Comparison of ENCODE assay signal across 8 cellular contexts in the genomic region with DNA sequence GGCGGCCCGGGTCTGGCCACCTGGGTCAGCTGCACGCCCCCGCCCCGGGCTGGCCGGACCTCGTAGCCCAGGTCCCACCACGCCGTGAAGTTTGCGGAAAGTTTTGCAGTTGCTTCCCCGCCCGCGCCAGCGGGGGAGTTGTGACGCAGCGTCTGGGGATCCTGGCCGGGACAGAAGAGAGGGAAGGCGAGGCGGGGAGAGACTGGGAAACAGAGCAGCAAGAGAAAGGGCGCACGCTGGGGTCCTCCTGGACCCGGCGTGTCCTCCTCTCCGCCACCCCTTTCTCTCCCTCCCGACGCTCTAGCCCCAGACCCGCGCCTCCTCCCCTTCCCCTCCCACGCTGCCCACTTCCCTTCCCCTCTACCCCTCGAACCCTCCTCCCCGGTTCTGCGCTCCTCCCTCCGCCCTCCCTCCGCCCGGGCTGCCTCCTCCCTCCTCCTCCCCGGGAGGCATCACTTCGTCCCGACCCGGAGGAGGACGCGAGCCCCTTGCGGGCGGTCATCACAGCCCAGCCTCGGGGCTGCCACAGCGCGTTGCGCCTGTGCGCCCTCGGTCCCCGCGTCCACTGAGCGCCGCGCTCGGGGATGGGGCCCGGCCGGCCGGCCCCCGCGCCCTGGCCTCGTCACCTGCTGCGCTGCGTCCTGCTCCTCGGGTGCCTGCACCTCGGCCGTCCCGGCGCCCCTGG. TPM values are rescaled to one million over a fixed set of nuclear protein-coding genes. Genes with fewer than 3 reads are reported as not detected.
DNase-seq lines count a peak whose midpoint lies in the region; ATAC-seq, FAIRE-seq and TF ChIP-seq lines count a peak whose summit lies in the region.

A gene with protein sequence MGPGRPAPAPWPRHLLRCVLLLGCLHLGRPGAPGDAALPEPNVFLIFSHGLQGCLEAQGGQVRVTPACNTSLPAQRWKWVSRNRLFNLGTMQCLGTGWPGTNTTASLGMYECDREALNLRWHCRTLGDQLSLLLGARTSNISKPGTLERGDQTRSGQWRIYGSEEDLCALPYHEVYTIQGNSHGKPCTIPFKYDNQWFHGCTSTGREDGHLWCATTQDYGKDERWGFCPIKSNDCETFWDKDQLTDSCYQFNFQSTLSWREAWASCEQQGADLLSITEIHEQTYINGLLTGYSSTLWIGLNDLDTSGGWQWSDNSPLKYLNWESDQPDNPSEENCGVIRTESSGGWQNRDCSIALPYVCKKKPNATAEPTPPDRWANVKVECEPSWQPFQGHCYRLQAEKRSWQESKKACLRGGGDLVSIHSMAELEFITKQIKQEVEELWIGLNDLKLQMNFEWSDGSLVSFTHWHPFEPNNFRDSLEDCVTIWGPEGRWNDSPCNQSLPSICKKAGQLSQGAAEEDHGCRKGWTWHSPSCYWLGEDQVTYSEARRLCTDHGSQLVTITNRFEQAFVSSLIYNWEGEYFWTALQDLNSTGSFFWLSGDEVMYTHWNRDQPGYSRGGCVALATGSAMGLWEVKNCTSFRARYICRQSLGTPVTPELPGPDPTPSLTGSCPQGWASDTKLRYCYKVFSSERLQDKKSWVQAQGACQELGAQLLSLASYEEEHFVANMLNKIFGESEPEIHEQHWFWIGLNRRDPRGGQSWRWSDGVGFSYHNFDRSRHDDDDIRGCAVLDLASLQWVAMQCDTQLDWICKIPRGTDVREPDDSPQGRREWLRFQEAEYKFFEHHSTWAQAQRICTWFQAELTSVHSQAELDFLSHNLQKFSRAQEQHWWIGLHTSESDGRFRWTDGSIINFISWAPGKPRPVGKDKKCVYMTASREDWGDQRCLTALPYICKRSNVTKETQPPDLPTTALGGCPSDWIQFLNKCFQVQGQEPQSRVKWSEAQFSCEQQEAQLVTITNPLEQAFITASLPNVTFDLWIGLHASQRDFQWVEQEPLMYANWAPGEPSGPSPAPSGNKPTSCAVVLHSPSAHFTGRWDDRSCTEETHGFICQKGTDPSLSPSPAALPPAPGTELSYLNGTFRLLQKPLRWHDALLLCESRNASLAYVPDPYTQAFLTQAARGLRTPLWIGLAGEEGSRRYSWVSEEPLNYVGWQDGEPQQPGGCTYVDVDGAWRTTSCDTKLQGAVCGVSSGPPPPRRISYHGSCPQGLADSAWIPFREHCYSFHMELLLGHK (N-terminal part only) (plus strand): TSS at position 452 of the 685 bp plus-strand sequence. CDS start 133 bp downstream, at position 585.

- in situ Hi-C loops in Panc1 (cut with HindIII; ENCODE audit: low pct_unique_long_range_greater_than_20kb, low sequenced_read_pairs) = no loop called here

- peak; percentile 79 for TF ChIP-seq POLR2A in A549 (IDR thresholded peaks at IDR 0.05; ENCODE audit: low read length)

- POLR2A ChIA-PET in A549 (lab: Yijun Ruan, JAX) = interaction anchor here (0.5 kb wide), 1 partner anchor 62 kb away, joined by 5 read pairs; no protein-coding TSS in a partner anchor
- POLR2A ChIA-PET in Panc1 (lab: Charles Lee) = interaction anchor here (1.0 kb wide), 1 partner anchor 12 kb away, joined by 3 read pairs; no protein-coding TSS in a partner anchor

- no peaks in the 10 kb centered on the region for H3K9me3 ChIP-seq in A549
- no peaks in the 10 kb centered on the region for H3K9me3 ChIP-seq in Panc1 (ENCODE audit: control insufficient read depth, insufficient read depth, low read depth, low read length)
- no peaks in the 10 kb centered on the region for H3K9me3 ChIP-seq in iPS DF 6.9 (ENCODE audit: control insufficient read depth, insufficient read depth, low read length)

- TF ChIP-seq CTCF in A549 (IDR thresholded peaks at IDR 0.05) (no peak), GM23338 (conservative IDR thresholded peaks at IDR 0.05; ENCODE audit: low read depth in 2 of 2) (no peak), Panc1 (IDR thresholded peaks at IDR 0.05) (no peak)

- H3K27me3 Mint-ChIP-seq in GM23338 (ENCODE audit: insufficient read depth, low read depth, poor library complexity) = peaks cover 26% of the 10 kb centered on the region

- no peak; a peak in 1 of 5 replicates for TF ChIP-seq RAD21 in A549 (conservative IDR thresholded peaks at IDR 0.05 in 1 of 2, IDR thresholded peaks at IDR 0.05 in 1 of 2)

- H3K27ac ChIP-seq in A549 = peak within 1 kb of the TSS; percentile 95 to 97
- 0 out of 2 replicates have a peak within 1 kb of the TSS, but pooled peaks have one; percentile 69 for H3K27ac ChIP-seq in GM23338 (ENCODE audit: low read depth)
- peak within 1 kb of the TSS; percentile 75 for H3K27ac ChIP-seq in Panc1 (ENCODE audit: low read length)
- no peak within 1 kb of the TSS for H3K27ac ChIP-seq in iPS DF 6.9 (ENCODE audit: low read length)

- H3K27ac Mint-ChIP-seq in GM23338 = peak within 1 kb of the TSS; percentile 46; the same call in 1 of the 2 replicates

- H3K4me1 ChIP-seq in A549 (peaks cover 33% of the 10 kb centered on the region), GM23338 (ENCODE audit: insufficient read depth) (peaks cover 30% of the 10 kb centered on the region), Panc1 (ENCODE audit: control insufficient read depth, insufficient read depth, low read length) (peaks cover 32% of the 10 kb centered on the region), iPS DF 6.9 (ENCODE audit: control insufficient read depth, insufficient read depth, low read length) (peaks cover 6% of the 10 kb centered on the region; the same call in 1 of the 2 replicates)

- ATAC-seq in A549 (peak; percentile 70 to 74), GM23338 (peak; percentile 61), Panc1 (peak; percentile 82)

- no peaks in the 10 kb centered on the region for H3K36me3 Mint-ChIP-seq in GM23338 (ENCODE audit: low read depth)

- H3K9me3 Mint-ChIP-seq in GM23338 = no peaks in the 10 kb centered on the region; the same call in 2 of the 3 replicates

- no peaks in the 10 kb centered on the region for H4K20me1 ChIP-seq in GM23338 (replicated peaks; ENCODE audit: insufficient read depth)

- WGBS in A549 (ENCODE audit: missing lambda C conversion rate) = 1% methylated on average over 36 of the region's 68 CpGs
- WGBS in iPS DF 6.9 (ENCODE audit: insufficient coverage, insufficient read length) = no CpG with 5 or more reads among the region's 68 CpGs

- intact Hi-C loops in Panc1 (cut with micrococcal nuclease; ENCODE audit: unreplicated experiment) = no loop called here

- peak within 1 kb of the TSS; percentile 94 for H2AFZ ChIP-seq in GM23338

- H3K4me3 ChIP-seq in A549 = peak within 1 kb of the TSS; percentile 96
- H3K4me3 ChIP-seq in GM23338 = peak within 1 kb of the TSS; percentile 92
- peak within 1 kb of the TSS; percentile 63 to 87 for H3K4me3 ChIP-seq in Panc1 (ENCODE audit: low read depth in 2 of 2, low read length in 2 of 2)
- peak within 1 kb of the TSS; percentile 74 for H3K4me3 ChIP-seq in iPS DF 6.9 (ENCODE audit: low read length)

- H3K36me3 ChIP-seq in GM23338 (ENCODE audit: insufficient read depth) (no peaks in the 10 kb centered on the region), Panc1 (ENCODE audit: control insufficient read depth, insufficient read depth, low read length) (no peaks in the 10 kb centered on the region), iPS DF 6.9 (ENCODE audit: control insufficient read depth, insufficient read depth, low read length) (no peaks in the 10 kb centered on the region)

- peaks cover 36% of the 10 kb centered on the region for H3K4me1 Mint-ChIP-seq in GM23338

- CTCF ChIA-PET in A549 (lab: Yijun Ruan, JAX) (no interaction called here), Panc1 (lab: Charles Lee) (no interaction called here)

- FAIRE-seq in A549 (lab: Jason Lieb, UNC) = no peak

- no peak for TF ChIP-seq EP300 in A549 (IDR thresholded peaks at IDR 0.05)

- H3K4me2 ChIP-seq in A549 (peak within 1 kb of the TSS; percentile 95), GM23338 (peak within 1 kb of the TSS; percentile 100)

- H3K9me2 ChIP-seq in GM23338 (ENCODE audit: insufficient read depth) = no peaks in the 10 kb centered on the region

- peaks cover 41% of the 10 kb centered on the region for H3K79me2 ChIP-seq in GM23338 (replicated peaks; ENCODE audit: insufficient read depth)

- DNase-seq in A549 (ENCODE audit: low read depth in 1 of 2, low spot score in 1 of 2) (peak; percentile 84 to 86), GM23338 (ENCODE audit: low spot score) (peak; percentile 89), Panc1 (ENCODE audit: low read depth, low spot score) (no peak), astrocyte of the hippocampus (ENCODE audit: low read depth, low spot score) (peak; percentile 94), iPS DF 6.9 (ENCODE audit: low read depth, low spot score) (no peak), retina (peak; percentile 79), DMS79 treated with DMSO at 0.1 percent for 48 hours (lab: John Stamatoyannopoulos, UW) (no peak), NCI-H2196 (lab: John Stamatoyannopoulos, UW; ENCODE audit: unreplicated experiment) (no peak)

- H3K27me3 ChIP-seq in GM23338 (ENCODE audit: insufficient read depth) (no peaks in the 10 kb centered on the region), Panc1 (ENCODE audit: control insufficient read depth, insufficient read depth, low read length) (no peaks in the 10 kb centered on the region), iPS DF 6.9 (ENCODE audit: control insufficient read depth, insufficient read depth, low read length) (no peaks in the 10 kb centered on the region)

- H3K4me3 Mint-ChIP-seq in GM23338 = peak within 1 kb of the TSS; percentile 88

- H3F3A ChIP-seq in GM23338 (replicated peaks; ENCODE audit: low read depth) = no peaks in the 10 kb centered on the region

- BruUV-seq in Panc1 (replicated peaks; lab: Mats Ljungman, UMichigan) = TSS peak; percentile 81

TF ChIP-seq in A549, 52 proteins besides CTCF, POLR2A, EP300 and RAD21 (continues in another document):
- TF ChIP-seq HOXA7 (CRISPR knock-in tag; IDR thresholded peaks at IDR 0.05) (no peak), MAZ (IDR thresholded peaks at IDR 0.05; ENCODE audit: borderline replicate concordance, low read depth, low read length) (no peak)

TF ChIP-seq in GM23338, 12 proteins besides CTCF, POLR2A, EP300 and RAD21 (continues in another document):
- TF ChIP-seq CREB1 (CRISPR knock-in tag; IDR thresholded peaks at IDR 0.05; ENCODE audit: low read depth) (peak; percentile 29; the same call in 1 of the 2 replicates), STAT1 (IDR thresholded peaks at IDR 0.05; ENCODE audit: unreplicated experiment) (no peak), EZH2phosphoT487 (IDR thresholded peaks at IDR 0.05; ENCODE audit: unreplicated experiment) (no peak), JUNB (IDR thresholded peaks at IDR 0.05; ENCODE audit: unreplicated experiment) (no peak), POLR2AphosphoS5 (IDR thresholded peaks at IDR 0.05; ENCODE audit: low read depth) (peak; percentile 22; the same call in 1 of the 2 replicates)

RNA-seq across cellular contexts. Expression of the gene that starts here (rescaled TPM):
- polyA plus RNA-seq in A549 (2011; rRNA removed) = 17.5 and 20.2 TPM in 2 replicates
- polyA plus RNA-seq in A549 (2012; cell fraction: cytosol; rRNA removed) = 13.7 and 20.9 TPM in 2 replicates
- polyA plus RNA-seq in A549 (2012; cell fraction: nucleus; rRNA removed) = 84.3 and 103 TPM in 2 replicates
- 38.8 to 61.4 TPM (median 57.3 TPM) in 3 replicates for polyA plus RNA-seq in A549 (2017; fragmentation: RNase III; extraction: RNeasy Plus Mini Kit Qiagen cat#74134 plus additional on column Dnase treatment)
- 25.9 and 43.6 TPM in 2 replicates for polyA minus RNA-seq in A549 (2011; rRNA and poly(A)+ RNA removed)
- total RNA-seq in GM23338 (2014; rRNA removed; shearing (Covaris generic)) = 29.4 and 38.6 TPM in 2 replicates
- polyA plus RNA-seq in GM23338 (2016; fragmentation: Nextera tagmentation; extraction: Ambion mirVana) = 8.0 and 8.3 TPM in 2 replicates
- total RNA-seq in Panc1 (2021; ENCODE audit: unreplicated experiment) = 120 TPM
- polyA plus RNA-seq in Panc1 (2012; ENCODE audit: insufficient read length) = 171 TPM

Comparison
In these comparisons a context has a peak if more than half of its experiments do, and no peak if none do; other contexts are left out.
1. DNase-seq: peak in A549 (2 of 2), GM23338 (single experiment), astrocyte of the hippocampus (single experiment) and retina (single experiment); none in Panc1 (single experiment), iPS DF 6.9 (single experiment), DMS79 treated with DMSO at 0.1 percent for 48 hours (single experiment) and NCI-H2196 (single experiment).
2. Peak in every context shown above with its lines, with median percentiles within 50 percentile points of each other: ATAC-seq and H3K4me3 ChIP-seq.